ENCODE assay signal across 11 cellular contexts in the genomic region with DNA sequence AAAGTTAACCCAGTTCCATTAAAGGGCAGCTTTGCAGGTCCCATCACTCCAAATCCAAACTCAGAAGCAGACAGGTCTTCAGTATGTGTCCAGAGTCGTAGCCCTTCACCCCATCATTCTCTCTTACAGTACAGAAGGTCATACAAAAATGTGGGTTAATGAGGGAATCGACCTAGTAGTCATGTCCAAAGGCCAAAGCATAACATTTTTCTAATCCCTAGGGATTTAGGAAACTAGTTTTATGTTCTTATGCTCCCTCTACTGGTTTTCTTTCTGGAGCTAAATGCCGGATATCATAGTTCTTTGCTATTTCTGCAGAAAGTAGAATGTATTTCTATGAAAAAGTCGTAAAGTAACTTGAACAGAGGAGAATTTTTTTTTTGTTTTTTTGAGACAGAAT.
DNase-seq lines count a peak whose midpoint lies in the region; ATAC-seq, FAIRE-seq and TF ChIP-seq lines count a peak whose summit lies in the region.
"Had no signal": no experiment of that assay in that cellular context is flagged by ENCODE, and none has a peak within 500 bp of the region (broad histone marks: within the 10 kb centered on the region; RNA-seq: fewer than 3 reads in every experiment).

No MANE protein-coding gene starts in this region.

- ATAC-seq in PC-3 (no peak), pancreas (peak; percentile 23 to 54 (median 42)), HG02852 (IDR thresholded peaks at IDR 0.05; ENCODE audit: unreplicated experiment) (no peak), GM21717 (IDR thresholded peaks at IDR 0.05; ENCODE audit: unreplicated experiment) (no peak)

- H3K9ac ChIP-seq in PC-3 (ENCODE audit: low read length), result no peak overlapping the region

- POLR2A ChIA-PET in PC-3 (lab: Charles Lee; ENCODE audit: unreplicated experiment), result no interaction called here

- peak; percentile 72 for DNase-seq in COLO829 (ENCODE audit: low spot score)
- DNase-seq in PC-3, result peak; percentile 19
- DNase-seq in fibroblast of mammary gland (ENCODE audit: low read depth), result peak; percentile 84
- DNase-seq in pancreas, result no peak
- DNase-seq in NCI-H2029 treated with DMSO at 0.1 percent for 48 hours (lab: John Stamatoyannopoulos, UW), result no peak
- no peak for DNase-seq in GOT3 (lab: John Stamatoyannopoulos, UW)
- DNase-seq: NCI-H1048, T1000 had no signal

- H3K4me1 ChIP-seq in PC-3 (ENCODE audit: insufficient read depth, low read length) (peaks cover 19% of the 10 kb centered on the region), pancreas (peaks cover 34 to 51% (median 47%) of the 10 kb centered on the region in 3 donors)

- H3K9me3 ChIP-seq in PC-3 (ENCODE audit: low read length) (no peaks in the 10 kb centered on the region), pancreas (no peaks in the 10 kb centered on the region)
- H3K9me3 ChIP-seq: HAP-1 had no signal

- H3K27ac ChIP-seq in PC-3 (ENCODE audit: low read length), result no peak overlapping the region
- peak overlapping the region in 3 of 4 donors; percentile 8 to 85 (median 75) for H3K27ac ChIP-seq in pancreas

- H3K27me3 ChIP-seq in PC-3 (ENCODE audit: low read length), result no peaks in the 10 kb centered on the region
- no peaks in the 10 kb centered on the region for H3K27me3 ChIP-seq in pancreas

- peak; percentile 44 for TF ChIP-seq CTCF in PC-3 (conservative IDR thresholded peaks at IDR 0.05; ENCODE audit: low read depth, low read length)
- peak; percentile 67 for TF ChIP-seq CTCF in fibroblast of mammary gland (conservative IDR thresholded peaks at IDR 0.05; ENCODE audit: control insufficient read depth, insufficient read depth, low read depth, low read length)
- peak in 1 of 4 donors; percentile 13 for TF ChIP-seq CTCF in pancreas (IDR thresholded peaks at IDR 0.05)

- no peaks in the 10 kb centered on the region for H3K79me2 ChIP-seq in PC-3 (ENCODE audit: low read length)

- H3K4me3 ChIP-seq in PC-3 (ENCODE audit: low read length) (no peak overlapping the region), fibroblast of mammary gland (ENCODE audit: control insufficient read depth, low read depth, low read length) (no peak overlapping the region), pancreas (no peak overlapping the region)
- H3K4me3 ChIP-seq: HAP-1 had no signal

- H3K9me2 ChIP-seq in PC-3 (replicated peaks; ENCODE audit: low read length), result no peaks in the 10 kb centered on the region

- peak; percentile 47 for FAIRE-seq in pancreas (lab: Jason Lieb, UNC)

- H4K20me1 ChIP-seq in PC-3 (ENCODE audit: low read length), result no peaks in the 10 kb centered on the region

- no TSS peak for BruUV-seq in PC-3 (replicated peaks; lab: Mats Ljungman, UMichigan)

- H3K36me3 ChIP-seq in PC-3 (ENCODE audit: low read depth, low read length), result no peaks in the 10 kb centered on the region; the same call in 1 of the 2 replicates
- H3K36me3 ChIP-seq in pancreas, result no peaks in the 10 kb centered on the region
- H3K36me3 ChIP-seq: HAP-1 had no signal

- H2AFZ ChIP-seq in PC-3 (ENCODE audit: low read length), result no peak overlapping the region

- 31 to 35% methylated on average over 4 of the region's 4 CpGs for WGBS in pancreas, 2 donors

- CTCF ChIA-PET in PC-3 (lab: Charles Lee), result interaction anchor here (0.6 to 0.7 kb wide), 3 partner anchors 35 to 287 kb away, joined by 3 read pairs; no protein-coding TSS in a partner anchor

- no peak overlapping the region for H3K4me2 ChIP-seq in PC-3 (ENCODE audit: low read length)

- intact Hi-C loops in PC-3 (cut with micrococcal nuclease) (loop anchor here (2.0 to 5.0 kb wide), 2 partner anchors 147 to 294 kb away; a partner anchor contains a TSS), pancreas (cut with DNase I) (loop anchor here in 1 of 3 donors (10.0 kb wide), 2 partner anchors 137 to 277 kb away; a partner anchor contains a TSS)

- H3F3A ChIP-seq in PC-3 (ENCODE audit: low read length, unreplicated experiment), result no peaks in the 10 kb centered on the region

Comparison
In these comparisons a context has a peak if more than half of its experiments do, and no peak if none do; other contexts are left out.
1. DNase-seq: peak in COLO829 (single experiment), PC-3 (single experiment) and fibroblast of mammary gland (single experiment); none in pancreas (0 of 6), NCI-H2029 treated with DMSO at 0.1 percent for 48 hours (single experiment) and GOT3 (single experiment).
2. ATAC-seq: peak in pancreas (4 of 4); none in PC-3 (single experiment), HG02852 (single experiment) and GM21717 (single experiment).